16 cellular contexts compared by ENCODE assay signal in the genomic region with DNA sequence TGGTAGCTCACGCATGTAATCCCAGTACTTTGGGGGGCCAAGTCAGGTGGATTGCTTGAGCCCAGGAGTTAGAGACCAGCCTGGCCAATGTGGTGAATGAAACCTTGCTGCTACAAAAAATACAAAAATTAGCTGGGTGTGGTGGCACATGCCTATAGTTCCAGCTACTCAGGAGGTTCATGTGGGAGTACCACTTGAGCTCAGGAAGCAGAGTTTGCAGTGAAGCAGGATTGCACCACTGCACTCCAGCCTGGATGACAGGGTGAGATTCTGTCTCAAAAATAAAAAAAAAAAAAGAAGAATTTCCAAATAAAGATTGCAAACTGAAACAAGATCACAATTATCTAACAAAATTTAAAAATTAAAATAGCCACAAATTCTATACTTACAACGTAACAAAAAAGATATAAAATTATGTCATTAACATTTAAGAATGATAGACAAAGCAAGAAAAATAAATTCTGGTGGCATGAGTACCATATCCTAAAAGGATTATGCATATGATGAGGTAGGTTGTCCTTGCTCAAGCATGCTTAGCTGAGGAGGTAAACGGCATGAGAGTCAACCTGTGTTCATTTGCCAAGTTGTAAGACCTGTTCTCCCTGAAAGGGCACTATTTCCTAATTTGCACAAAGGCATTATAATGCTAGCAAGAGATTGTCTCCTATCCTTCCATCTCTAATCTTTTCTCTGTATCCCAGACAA. TPM values are rescaled to one million over a fixed set of nuclear protein-coding genes. Genes with fewer than 3 reads are reported as not detected.
DNase-seq lines count a peak whose midpoint lies in the region; ATAC-seq and TF ChIP-seq lines count a peak whose summit lies in the region.
"Had no signal": no experiment of that assay in that cellular context is flagged by ENCODE, and none has a peak within 500 bp of the region (broad histone marks: within the 10 kb centered on the region; RNA-seq: fewer than 3 reads in every experiment).

No MANE protein-coding gene starts in this region.

- H3K9me3 Mint-ChIP-seq in MCF 10A (ENCODE audit: unreplicated experiment) = no peaks in the 10 kb centered on the region
- H3K9me3 Mint-ChIP-seq: immature natural killer cell had no signal

- in situ Hi-C loops in mammary epithelial cell (cut with MboI; ENCODE audit: low sequenced_read_pairs in 2 of 2) = no loop called here
- in situ Hi-C loops in ACHN (cut with HindIII; ENCODE audit: low pct_ligation_motif_present, low pct_unique_long_range_greater_than_20kb, low sequenced_read_pairs) = no loop called here

- no peaks in the 10 kb centered on the region for H3K4me1 Mint-ChIP-seq in MCF 10A (ENCODE audit: insufficient read depth, unreplicated experiment)

- no peak overlapping the region for H3K27ac Mint-ChIP-seq in MCF 10A (ENCODE audit: low read depth, unreplicated experiment)

- no peak overlapping the region for H3K4me3 Mint-ChIP-seq in MCF 10A (ENCODE audit: unreplicated experiment)
- H3K4me3 Mint-ChIP-seq: immature natural killer cell had no signal

- no peak overlapping the region for H3K4me2 ChIP-seq in mammary epithelial cell (ENCODE audit: insufficient read depth, low read depth, low read length)
- 0 out of 2 replicates have a peak overlapping the region, but pooled peaks have one; percentile 22 for H3K4me2 ChIP-seq in PC-3 (ENCODE audit: low read length)

- TF ChIP-seq EP300 in tibial nerve (IDR thresholded peaks at IDR 0.05) = no peak

- H4K20me1 ChIP-seq in mammary epithelial cell (ENCODE audit: insufficient read depth, low read length) (no peaks in the 10 kb centered on the region), PC-3 (ENCODE audit: low read length) (no peaks in the 10 kb centered on the region)

- H3K9me3 ChIP-seq in mammary epithelial cell (replicated peaks; ENCODE audit: insufficient read depth, low read length) = no peaks in the 10 kb centered on the region
- H3K9me3 ChIP-seq in PC-3 (ENCODE audit: low read length) = no peaks in the 10 kb centered on the region
- no peaks in the 10 kb centered on the region for H3K9me3 ChIP-seq in tibial nerve

- dilution Hi-C loops in mammary epithelial cell (cut with HindIII; ENCODE audit: low sequenced_read_pairs) = no loop called here

- CTCF ChIA-PET in mammary epithelial cell (lab: Charles Lee; ENCODE audit: low non-redundant PET) = no interaction called here
- CTCF ChIA-PET in MCF 10A (lab: Yijun Ruan, JAX) = interaction anchor here (0.6 kb wide), 1 partner anchor 95 kb away, joined by 4 read pairs; no protein-coding TSS in a partner anchor
- CTCF ChIA-PET in PC-3 (lab: Charles Lee) = no interaction called here

- H3K27me3 ChIP-seq in mammary epithelial cell (ENCODE audit: insufficient read depth, low read length) (no peaks in the 10 kb centered on the region), PC-3 (ENCODE audit: low read length) (no peaks in the 10 kb centered on the region), tibial nerve (no peaks in the 10 kb centered on the region)

- DNase-seq in mammary epithelial cell = peak; percentile 67
- DNase-seq in MCF 10A (ENCODE audit: unreplicated experiment) = no peak
- DNase-seq in PC-3 = peak; percentile 78
- DNase-seq in iPS-NIHi11 (ENCODE audit: low spot score) = peak; percentile 29
- peak; percentile 51 for DNase-seq in ureter (ENCODE audit: low spot score)
- DNase-seq in ACHN = no peak
- no peak for DNase-seq in tibial nerve (ENCODE audit: low spot score in 2 of 2)
- DNase-seq: activated CD8-positive, alpha-beta memory T cell treated with anti-CD3 and anti-CD28 coated beads for 24 hours; activated gamma-delta T cell treated with Interleukin-2 at 50 U/mL for 16 hours; H7; immature natural killer cell; KG1; NCI-H1930; small intestine; stimulated activated naive CD8-positive, alpha-beta T cell treated with anti-CD3 and anti-CD28 coated beads, Interleukin-15, Interleukin-2, amounts not matched to agents 100 U/mL and 50 U/mL, for 24 hours had no signal

- ATAC-seq in PC-3 (no peak), GM21737 (IDR thresholded peaks at IDR 0.05; ENCODE audit: unreplicated experiment) (no peak)
- ATAC-seq: stimulated activated naive CD8-positive, alpha-beta T cell treated with anti-CD3 and anti-CD28 coated beads, Interleukin-15, Interleukin-2, amounts not matched to agents 100 U/mL and 50 U/mL, for 24 hours had no signal

- no peaks in the 10 kb centered on the region for H3K36me3 ChIP-seq in mammary epithelial cell (ENCODE audit: insufficient read depth, low read length)
- no peaks in the 10 kb centered on the region for H3K36me3 ChIP-seq in PC-3 (ENCODE audit: low read depth, low read length)
- peaks cover 0 to 34% (median 0%) of the 10 kb centered on the region in 3 donors for H3K36me3 ChIP-seq in tibial nerve

- no peaks in the 10 kb centered on the region for H3K9me2 ChIP-seq in PC-3 (replicated peaks; ENCODE audit: low read length)

- TF ChIP-seq CTCF in mammary epithelial cell (conservative IDR thresholded peaks at IDR 0.05 in 1 of 2, IDR thresholded peaks at IDR 0.05 in 1 of 2; ENCODE audit: extremely low read depth in 1 of 2, insufficient read depth in 1 of 2, low read depth in 1 of 2, low read length in 2 of 2) = no peak
- TF ChIP-seq CTCF in MCF 10A (IDR thresholded peaks at IDR 0.05; ENCODE audit: unreplicated experiment) = no peak
- no peak for TF ChIP-seq CTCF in PC-3 (conservative IDR thresholded peaks at IDR 0.05; ENCODE audit: low read depth, low read length)
- no peak for TF ChIP-seq CTCF in tibial nerve (IDR thresholded peaks at IDR 0.05)

- H3K4me3 ChIP-seq in mammary epithelial cell (replicated peaks in 1 of 3; ENCODE audit: insufficient read depth in 1 of 3, low read depth in 2 of 3, low read length in 3 of 3) (no peak overlapping the region), PC-3 (ENCODE audit: low read length) (no peak overlapping the region), tibial nerve (no peak overlapping the region)

- H3F3A ChIP-seq in PC-3 (ENCODE audit: low read length, unreplicated experiment) = no peaks in the 10 kb centered on the region

- H3K27me3 Mint-ChIP-seq in MCF 10A (ENCODE audit: insufficient read depth, unreplicated experiment) = no peaks in the 10 kb centered on the region

- H3K4me1 ChIP-seq in mammary epithelial cell (ENCODE audit: insufficient read depth, low read length) (no peaks in the 10 kb centered on the region), PC-3 (ENCODE audit: insufficient read depth, low read length) (peaks cover 9% of the 10 kb centered on the region; the same call in 1 of the 2 replicates), tibial nerve (no peaks in the 10 kb centered on the region)

- H3K79me2 ChIP-seq in mammary epithelial cell (ENCODE audit: insufficient read depth, low read length) (no peaks in the 10 kb centered on the region), PC-3 (ENCODE audit: low read length) (no peaks in the 10 kb centered on the region)

- H2AFZ ChIP-seq in mammary epithelial cell (ENCODE audit: low read depth, low read length) (no peak overlapping the region), PC-3 (ENCODE audit: low read length) (no peak overlapping the region)

- H3K27ac ChIP-seq in mammary epithelial cell (ENCODE audit: insufficient read depth, low read depth, low read length) (no peak overlapping the region), PC-3 (ENCODE audit: low read length) (no peak overlapping the region), tibial nerve (no peak overlapping the region)

- H3K9ac ChIP-seq in mammary epithelial cell (ENCODE audit: insufficient read depth, low read length) (no peak overlapping the region), PC-3 (ENCODE audit: low read length) (no peak overlapping the region)

- intact Hi-C loops in mammary epithelial cell (cut with micrococcal nuclease) (no loop called here), MCF 10A (cut with micrococcal nuclease) (no loop called here), PC-3 (cut with micrococcal nuclease) (no loop called here)

- TF ChIP-seq POLR2A in tibial nerve (IDR thresholded peaks at IDR 0.05) = no peak

- POLR2A ChIA-PET in MCF 10A (lab: Yijun Ruan, JAX) (no interaction called here), PC-3 (lab: Charles Lee; ENCODE audit: unreplicated experiment) (no interaction called here)

- 62% methylated on average over 3 of the region's 3 CpGs for WGBS in mammary epithelial cell (ENCODE audit: low coverage, missing lambda C conversion rate)
- WGBS in tibial nerve, 2 donors = 78 to 80% methylated on average over 3 of the region's 3 CpGs

- BruUV-seq in mammary epithelial cell (replicated peaks; lab: Mats Ljungman, UMichigan) = no TSS peak
- no TSS peak for BruUV-seq in MCF 10A (replicated peaks; lab: Mats Ljungman, UMichigan)
- BruUV-seq in PC-3 (replicated peaks; lab: Mats Ljungman, UMichigan) = no TSS peak

- H3K36me3 Mint-ChIP-seq in MCF 10A (ENCODE audit: insufficient read depth, unreplicated experiment) = peaks cover 24% of the 10 kb centered on the region

RNA-seq across cellular contexts. Expression of a gene that starts 20.2 kb away (rescaled TPM):
- total RNA-seq in mammary epithelial cell = 10 to 100 TPM; 14.0 to 14.5 TPM
- polyA plus RNA-seq in mammary epithelial cell = 5.1 TPM
- 14.5 TPM for polyA minus RNA-seq in mammary epithelial cell
- total RNA-seq in MCF 10A (2022) = 11.6 and 17.6 TPM in 2 replicates
- total RNA-seq in PC-3 (2014; rRNA removed) = 6.6 and 8.8 TPM in 2 replicates
- total RNA-seq in ureter = 19.6 TPM
- 10 to 100 TPM in 3 of 4 donors, 1 to 10 TPM in 1; 8.4 to 15.3 (median 13.9) TPM for total RNA-seq in tibial nerve

RNA-seq across cellular contexts. Expression of a gene that starts 42.2 kb away (rescaled TPM):
- total RNA-seq in mammary epithelial cell = 10 to 100 TPM; 16.0 to 30.4 TPM
- 53.7 TPM for polyA plus RNA-seq in mammary epithelial cell
- polyA minus RNA-seq in mammary epithelial cell = 46.2 TPM
- 17.1 and 21.1 TPM in 2 replicates for total RNA-seq in MCF 10A (2022)
- 26.6 and 28.5 TPM in 2 replicates for total RNA-seq in PC-3 (2014; rRNA removed)
- total RNA-seq in ureter = 31.2 TPM
- 10 to 100 TPM; 10.2 to 28.6 (median 15.4) TPM for total RNA-seq in tibial nerve

RNA-seq across cellular contexts. Expression of a gene that starts 43.9 kb away (rescaled TPM):
- total RNA-seq in mammary epithelial cell (100 to 1,000 TPM; 109 to 119 TPM), MCF 10A (2022) (105 and 116 TPM in 2 replicates), PC-3 (2014; rRNA removed) (63.0 and 97.7 TPM in 2 replicates), ureter (134 TPM), tibial nerve (100 to 1,000 TPM; 107 to 148 (median 128) TPM)
- polyA plus RNA-seq in mammary epithelial cell = 51.1 TPM
- 220 TPM for polyA minus RNA-seq in mammary epithelial cell

Comparison
In these comparisons a context has a peak if more than half of its experiments do, and no peak if none do; other contexts are left out.
1. DNase-seq: peak in mammary epithelial cell (single experiment), PC-3 (single experiment), iPS-NIHi11 (single experiment) and ureter (single experiment); none in MCF 10A (single experiment), ACHN (single experiment) and tibial nerve (0 of 2).